10 cellular contexts compared by ENCODE assay signal in the genomic region with DNA sequence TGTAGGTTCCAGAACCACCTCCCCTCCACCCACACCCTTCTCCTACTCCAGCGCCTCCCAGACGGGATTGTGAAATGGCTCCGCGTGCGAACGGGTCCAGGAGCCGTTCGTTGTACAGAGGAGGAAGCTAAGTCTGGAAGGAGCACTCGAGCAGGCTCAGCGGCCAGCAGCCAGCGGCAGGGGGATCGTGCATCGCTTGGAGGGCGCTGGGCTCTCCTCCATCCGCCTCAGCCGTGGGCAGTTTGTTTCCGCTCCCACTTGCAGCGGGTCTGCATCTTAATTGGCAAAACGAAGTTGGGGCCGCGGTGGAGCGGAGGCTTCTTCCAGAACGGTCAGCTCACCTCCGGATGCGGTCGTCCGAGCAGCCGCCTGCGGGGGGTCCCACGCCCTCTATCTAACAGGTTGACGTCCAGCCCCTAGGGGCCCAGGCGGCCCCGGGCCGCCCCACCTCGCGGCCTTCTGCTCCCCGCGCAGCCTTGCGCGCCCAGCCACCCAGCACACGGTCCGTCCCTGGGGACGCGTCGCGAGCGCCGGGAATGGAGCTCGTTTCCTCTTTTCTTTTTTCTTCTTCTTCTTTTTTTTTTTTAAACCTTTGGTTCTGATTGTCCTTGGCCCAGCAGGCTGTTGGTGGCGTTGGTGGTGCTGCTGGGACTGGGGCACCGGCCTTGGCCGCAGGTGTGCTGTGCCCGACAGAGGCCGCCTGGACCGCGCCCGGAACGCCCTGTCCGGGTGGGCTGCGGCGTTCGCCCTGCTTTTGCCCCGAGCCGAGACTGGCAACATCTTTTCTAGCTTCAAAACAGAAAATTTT. TPM values are rescaled to one million over a fixed set of nuclear protein-coding genes. Genes with fewer than 3 reads are reported as not detected.
DNase-seq lines count a peak whose midpoint lies in the region; FAIRE-seq and TF ChIP-seq lines count a peak whose summit lies in the region.
"Had no signal": no experiment of that assay in that cellular context is flagged by ENCODE, and none has a peak within 500 bp of the region (broad histone marks: within the 10 kb centered on the region; RNA-seq: fewer than 3 reads in every experiment).

No MANE protein-coding gene starts in this region.

- TF ChIP-seq CTCF in keratinocyte (optimal IDR thresholded peaks at IDR 0.05 in 1 of 3, IDR thresholded peaks at IDR 0.05 in 1 of 3, conservative IDR thresholded peaks at IDR 0.05 in 1 of 3; ENCODE audit: extremely low read depth in 1 of 3, insufficient read depth in 2 of 3, low read length in 3 of 3) (no peak), type B pancreatic cell (conservative IDR thresholded peaks at IDR 0.05) (no peak), transverse colon (IDR thresholded peaks at IDR 0.05) (no peak)

- intact Hi-C loops in transverse colon (cut with DNase I; ENCODE audit: low total_unique reads) = no loop called here

- TF ChIP-seq EP300 in transverse colon (IDR thresholded peaks at IDR 0.05; ENCODE audit: low read depth) = no peak

- H3K9me3 ChIP-seq in keratinocyte (ENCODE audit: control insufficient read depth, low read depth, low read length) (no peaks in the 10 kb centered on the region), transverse colon (no peaks in the 10 kb centered on the region)

- no peak overlapping the region for H2AFZ ChIP-seq in keratinocyte (ENCODE audit: control insufficient read depth, low read length)

- no peak overlapping the region for H3K9ac ChIP-seq in keratinocyte (ENCODE audit: control insufficient read depth, extremely low read depth, insufficient read depth, low read length)

- H3K4me3 ChIP-seq in keratinocyte (ENCODE audit: control insufficient read depth in 2 of 3, extremely low read depth in 1 of 3, insufficient read depth in 2 of 3, low read depth in 1 of 3, low read length in 3 of 3) (no peak overlapping the region), transverse colon (peak overlapping the region in 2 of 4 donors; percentile 1 to 37)

- H3K36me3 ChIP-seq in keratinocyte (ENCODE audit: control insufficient read depth in 2 of 2, extremely low read depth in 1 of 2, insufficient read depth in 2 of 2, low read length in 2 of 2) (no peaks in the 10 kb centered on the region), transverse colon (no peaks in the 10 kb centered on the region)

- H3K27ac Mint-ChIP-seq in activated naive CD4-positive, alpha-beta T cell treated with anti-CD3 and anti-CD28 coated beads, Interleukin-2, amount 10 ng/mL, durations not matched to agents 7 days and 5 days = no peak overlapping the region
- H3K27ac Mint-ChIP-seq in activated naive CD8-positive, alpha-beta T cell = no peak overlapping the region
- H3K27ac Mint-ChIP-seq in type B pancreatic cell = no peak overlapping the region

- TF ChIP-seq POLR2A in transverse colon (IDR thresholded peaks at IDR 0.05) = no peak

- no peak for FAIRE-seq in keratinocyte (lab: Jason Lieb, UNC)

- peak overlapping the region; percentile 2 for H3K4me2 ChIP-seq in keratinocyte (ENCODE audit: control insufficient read depth, extremely low read depth, insufficient read depth, low read depth, low read length)

- no peak for DNase-seq in activated naive CD4-positive, alpha-beta T cell treated with anti-CD3 and anti-CD28 coated beads, Interleukin-2, amount 10 ng/mL, durations not matched to agents 7 days and 5 days
- no peak for DNase-seq in activated naive CD4-positive, alpha-beta T cell (lab: John Stamatoyannopoulos, UW)
- DNase-seq in keratinocyte (ENCODE audit: low read depth, low spot score) (no peak), type B pancreatic cell (ENCODE audit: extremely low spot score, unreplicated experiment) (no peak), transverse colon (no peak), medulla oblongata (ENCODE audit: extremely low spot score) (no peak), RPMI8226 (no peak)
- DNase-seq: GDM1 had no signal

- no peaks in the 10 kb centered on the region for H3K9me1 ChIP-seq in keratinocyte (ENCODE audit: control insufficient read depth, extremely low read depth, insufficient read depth, low read length)

- H3K27ac ChIP-seq in keratinocyte (ENCODE audit: control insufficient read depth, insufficient read depth, low read length) = no peak overlapping the region
- H3K27ac ChIP-seq in transverse colon = no peak overlapping the region

- H3K27me3 ChIP-seq in keratinocyte (ENCODE audit: control insufficient read depth, extremely low read depth, insufficient read depth, low read length) = peaks cover 74% of the 10 kb centered on the region
- peaks cover 78% of the 10 kb centered on the region for H3K27me3 ChIP-seq in transverse colon

- CTCF ChIA-PET in activated naive CD4-positive, alpha-beta T cell treated with anti-CD3 and anti-CD28 coated beads, Interleukin-2, amount 10 ng/mL, durations not matched to agents 7 days and 5 days (lab: Charles Lee) = no interaction called here

- H3K4me1 ChIP-seq in keratinocyte (ENCODE audit: control insufficient read depth, extremely low read depth, insufficient read depth, low read length) (no peaks in the 10 kb centered on the region), transverse colon (peaks cover 18 to 49% (median 40%) of the 10 kb centered on the region in 4 donors)

- peak overlapping the region; percentile 7 for H3K4me3 Mint-ChIP-seq in activated naive CD4-positive, alpha-beta T cell treated with anti-CD3 and anti-CD28 coated beads, Interleukin-2, amount 10 ng/mL, durations not matched to agents 7 days and 5 days
- peak overlapping the region; percentile 72 for H3K4me3 Mint-ChIP-seq in activated naive CD8-positive, alpha-beta T cell
- peak overlapping the region; percentile 83 for H3K4me3 Mint-ChIP-seq in type B pancreatic cell

- H3K36me3 Mint-ChIP-seq in activated naive CD4-positive, alpha-beta T cell treated with anti-CD3 and anti-CD28 coated beads, Interleukin-2, amount 10 ng/mL, durations not matched to agents 7 days and 5 days = peaks cover 5% of the 10 kb centered on the region
- peaks cover 2% of the 10 kb centered on the region for H3K36me3 Mint-ChIP-seq in activated naive CD8-positive, alpha-beta T cell
- no peaks in the 10 kb centered on the region for H3K36me3 Mint-ChIP-seq in type B pancreatic cell

- H3K9me3 Mint-ChIP-seq in activated naive CD4-positive, alpha-beta T cell treated with anti-CD3 and anti-CD28 coated beads, Interleukin-2, amount 10 ng/mL, durations not matched to agents 7 days and 5 days = no peaks in the 10 kb centered on the region
- no peaks in the 10 kb centered on the region for H3K9me3 Mint-ChIP-seq in activated naive CD8-positive, alpha-beta T cell (ENCODE audit: low read depth)
- H3K9me3 Mint-ChIP-seq in type B pancreatic cell = no peaks in the 10 kb centered on the region

- dilution Hi-C loops in keratinocyte (cut with MboI; ENCODE audit: extremely low pct_ligation_motif_present, low sequenced_read_pairs) = no loop called here

- peaks cover 41% of the 10 kb centered on the region for H3K4me1 Mint-ChIP-seq in activated naive CD4-positive, alpha-beta T cell treated with anti-CD3 and anti-CD28 coated beads, Interleukin-2, amount 10 ng/mL, durations not matched to agents 7 days and 5 days
- peaks cover 36% of the 10 kb centered on the region for H3K4me1 Mint-ChIP-seq in activated naive CD8-positive, alpha-beta T cell (ENCODE audit: low read depth)
- H3K4me1 Mint-ChIP-seq in type B pancreatic cell (ENCODE audit: unreplicated experiment) = peaks cover 15% of the 10 kb centered on the region

- 4 to 40% methylated on average over 2 to 61 of the region's 64 CpGs for WGBS in transverse colon (ENCODE audit: low coverage in 1 of 2), 2 donors

- H3K27me3 Mint-ChIP-seq in activated naive CD4-positive, alpha-beta T cell treated with anti-CD3 and anti-CD28 coated beads, Interleukin-2, amount 10 ng/mL, durations not matched to agents 7 days and 5 days = peaks cover 83% of the 10 kb centered on the region
- H3K27me3 Mint-ChIP-seq in activated naive CD8-positive, alpha-beta T cell = peaks cover 37% of the 10 kb centered on the region
- peaks cover 78% of the 10 kb centered on the region for H3K27me3 Mint-ChIP-seq in type B pancreatic cell

- H4K20me1 ChIP-seq in keratinocyte (ENCODE audit: control insufficient read depth, extremely low read depth, insufficient read depth, low read length) = no peaks in the 10 kb centered on the region

- no peaks in the 10 kb centered on the region for H3K79me2 ChIP-seq in keratinocyte (ENCODE audit: control insufficient read depth, insufficient read depth, low read length)

- in situ Hi-C loops in transverse colon (cut with MboI; ENCODE audit: low pct_ligation_motif_present in 1 of 4, low pct_unique_long_range_greater_than_20kb in 1 of 4, low sequenced_read_pairs in 3 of 4) = loop anchor here in 1 of 4 donors (25.0 kb wide), 2 partner anchors 272 to 797 kb away; no protein-coding TSS in a partner anchor

RNA-seq across cellular contexts. Expression of gene BARX1, which starts 3.9 kb away (rescaled TPM):
- not detected in 3 replicates for polyA plus RNA-seq in keratinocyte
- not detected for polyA plus RNA-seq in keratinocyte (2011; ENCODE audit: low read depth)
- not detected in 2 replicates for polyA plus RNA-seq in keratinocyte (2011; cell fraction: cytosol; rRNA removed)
- not detected in 2 replicates for polyA plus RNA-seq in keratinocyte (2011; cell fraction: nucleus; rRNA removed)
- polyA plus RNA-seq in keratinocyte (2012; ENCODE audit: low replicate concordance) = 0.13 TPM in 1 of 2 replicates, not detected in the other
- not detected in 3 replicates for polyA minus RNA-seq in keratinocyte
- polyA minus RNA-seq in keratinocyte (2011; cell fraction: cytosol; rRNA and poly(A)+ RNA removed) = not detected
- polyA minus RNA-seq in keratinocyte (2011; cell fraction: nucleus; rRNA and poly(A)+ RNA removed) = not detected in 2 replicates
- 0.71 and 11.8 TPM in 2 replicates for total RNA-seq in type B pancreatic cell (ENCODE audit: low replicate concordance)
- total RNA-seq in transverse colon = not detected
- total RNA-seq: myocyte had no signal

Comparison
In these comparisons a context has a peak if more than half of its experiments do, and no peak if none do; other contexts are left out.
1. H3K4me3 Mint-ChIP-seq: peak in every context shown above with its lines; median percentile 83 in type B pancreatic cell; 72 in activated naive CD8-positive, alpha-beta T cell; 7 in activated naive CD4-positive, alpha-beta T cell treated with anti-CD3 and anti-CD28 coated beads, Interleukin-2, amount 10 ng/mL, durations not matched to agents 7 days and 5 days.